17 cellular contexts compared by ENCODE assay signal in genomic region chr1:192918259-192918658, GRCh38.
A peak's percentile ranks its signal among the peaks of the same experiment; 100 is the strongest.
DNase-seq lines count a peak whose midpoint lies in the region; ATAC-seq and TF ChIP-seq lines count a peak whose summit lies in the region.
"Had no signal": no experiment of that assay in that cellular context is flagged by ENCODE, and none has a peak within 500 bp of the region (broad histone marks: within the 10 kb centered on the region; RNA-seq: fewer than 3 reads in every experiment).

No MANE protein-coding gene starts in this region.

- H3K4me3 ChIP-seq in PC-3 (ENCODE audit: low read length) (no peak overlapping the region), epithelial cell of esophagus (ENCODE audit: low read length) (no peak overlapping the region), neutrophil (ENCODE audit: low read depth in 1 of 2, low read length in 1 of 2) (no peak overlapping the region)
- H3K4me3 ChIP-seq: BLaER1, GM23248 had no signal

- H3K9me3 Mint-ChIP-seq in activated T-helper 1 cell treated with anti-CD3 and anti-CD28 coated beads, Interleukin-12 subunit alpha, Interleukin-12 subunit beta, Interleukin-2, Interleukin-4 antibody, amounts not matched to agents 30 ng/mL and 10 ng/mL and 1 ng/mL, durations not matched to agents 14 hours and 24 hours and 36 hours = no peaks in the 10 kb centered on the region
- H3K9me3 Mint-ChIP-seq: CD8-positive, alpha-beta T cell had no signal

- H3K27me3 Mint-ChIP-seq in activated T-helper 1 cell treated with anti-CD3 and anti-CD28 coated beads, Interleukin-12 subunit alpha, Interleukin-12 subunit beta, Interleukin-2, Interleukin-4 antibody, amounts not matched to agents 30 ng/mL and 10 ng/mL and 1 ng/mL, durations not matched to agents 14 hours and 24 hours and 36 hours (ENCODE audit: insufficient read depth) = no peaks in the 10 kb centered on the region
- H3K27me3 Mint-ChIP-seq: B cell; CD4-positive, CD25-positive, alpha-beta regulatory T cell had no signal

- no peak overlapping the region for H3K4me3 Mint-ChIP-seq in activated T-helper 1 cell treated with anti-CD3 and anti-CD28 coated beads, Interleukin-12 subunit alpha, Interleukin-12 subunit beta, Interleukin-2, Interleukin-4 antibody, amounts not matched to agents 30 ng/mL and 10 ng/mL and 1 ng/mL, durations not matched to agents 14 hours and 24 hours and 36 hours
- H3K4me3 Mint-ChIP-seq: B cell; CD4-positive, CD25-positive, alpha-beta regulatory T cell; CD8-positive, alpha-beta T cell had no signal

- H3K36me3 Mint-ChIP-seq in activated T-helper 1 cell treated with anti-CD3 and anti-CD28 coated beads, Interleukin-12 subunit alpha, Interleukin-12 subunit beta, Interleukin-2, Interleukin-4 antibody, amounts not matched to agents 30 ng/mL and 10 ng/mL and 1 ng/mL, durations not matched to agents 14 hours and 24 hours and 36 hours (ENCODE audit: low read depth) = no peaks in the 10 kb centered on the region
- H3K36me3 Mint-ChIP-seq: CD4-positive, CD25-positive, alpha-beta regulatory T cell; CD8-positive, alpha-beta T cell had no signal

- H3K79me2 ChIP-seq in PC-3 (ENCODE audit: low read length) = no peaks in the 10 kb centered on the region

- no peaks in the 10 kb centered on the region for H4K20me1 ChIP-seq in PC-3 (ENCODE audit: low read length)
- H4K20me1 ChIP-seq: BLaER1 had no signal

- no peaks in the 10 kb centered on the region for H3K27me3 ChIP-seq in PC-3 (ENCODE audit: low read length)
- H3K27me3 ChIP-seq in neutrophil = no peaks in the 10 kb centered on the region
- H3K27me3 ChIP-seq: BLaER1 had no signal

- no peak overlapping the region for H3K9ac ChIP-seq in PC-3 (ENCODE audit: low read length)
- H3K9ac ChIP-seq: BLaER1, GM23248 had no signal

- H3K9me3 ChIP-seq in PC-3 (ENCODE audit: low read length) = no peaks in the 10 kb centered on the region
- H3K9me3 ChIP-seq in neutrophil = no peaks in the 10 kb centered on the region
- H3K9me3 ChIP-seq: BLaER1, Caco-2 had no signal

- no peak overlapping the region for H2AFZ ChIP-seq in PC-3 (ENCODE audit: low read length)
- H2AFZ ChIP-seq: GM23248 had no signal

- POLR2A ChIA-PET in PC-3 (lab: Charles Lee; ENCODE audit: unreplicated experiment) = no interaction called here

- BruUV-seq in PC-3 (replicated peaks; lab: Mats Ljungman, UMichigan) = no TSS peak

- H3K27ac Mint-ChIP-seq in activated T-helper 1 cell treated with anti-CD3 and anti-CD28 coated beads, Interleukin-12 subunit alpha, Interleukin-12 subunit beta, Interleukin-2, Interleukin-4 antibody, amounts not matched to agents 30 ng/mL and 10 ng/mL and 1 ng/mL, durations not matched to agents 14 hours and 24 hours and 36 hours = no peak overlapping the region
- H3K27ac Mint-ChIP-seq: B cell; CD4-positive, CD25-positive, alpha-beta regulatory T cell; CD8-positive, alpha-beta T cell had no signal

- peak; percentile 51 for DNase-seq in PC-3
- DNase-seq in epithelial cell of esophagus (ENCODE audit: low read depth) = peak; percentile 33
- DNase-seq in hippocampal formation (lab: John Stamatoyannopoulos, UW) = no peak
- no peak for DNase-seq in activated T-helper 1 cell treated with anti-CD3 and anti-CD28 coated beads, Interleukin-12 subunit alpha, Interleukin-12 subunit beta, Interleukin-2, Interleukin-4 antibody, amounts not matched to agents 30 ng/mL and 10 ng/mL and 1 ng/mL, durations not matched to agents 14 hours and 24 hours and 36 hours (ENCODE audit: low spot score)
- DNase-seq in NCI-H1048 (lab: John Stamatoyannopoulos, UW) = no peak
- DNase-seq: Caco-2; CD4-positive, CD25-positive, alpha-beta regulatory T cell; CD8-positive, alpha-beta T cell; DMS153; DND-41; GM23248; H7 had no signal

- H3K4me1 Mint-ChIP-seq in activated T-helper 1 cell treated with anti-CD3 and anti-CD28 coated beads, Interleukin-12 subunit alpha, Interleukin-12 subunit beta, Interleukin-2, Interleukin-4 antibody, amounts not matched to agents 30 ng/mL and 10 ng/mL and 1 ng/mL, durations not matched to agents 14 hours and 24 hours and 36 hours (ENCODE audit: low read depth) = no peaks in the 10 kb centered on the region
- H3K4me1 Mint-ChIP-seq: B cell; CD4-positive, CD25-positive, alpha-beta regulatory T cell had no signal

- CTCF ChIA-PET in PC-3 (lab: Charles Lee) = no interaction called here

- no peak overlapping the region for H3K4me2 ChIP-seq in PC-3 (ENCODE audit: low read length)
- H3K4me2 ChIP-seq: BLaER1 had no signal

- no peak for TF ChIP-seq CTCF in PC-3 (conservative IDR thresholded peaks at IDR 0.05; ENCODE audit: low read depth, low read length)
- TF ChIP-seq CTCF in epithelial cell of esophagus (IDR thresholded peaks at IDR 0.05; ENCODE audit: insufficient read depth, low read depth, low read length, missing control alignments) = no peak
- TF ChIP-seq CTCF in neutrophil (IDR thresholded peaks at IDR 0.05) = no peak

- peak; percentile 85 for ATAC-seq in PC-3
- ATAC-seq: CD8-positive, alpha-beta T cell; HCT116 had no signal

- H3K36me3 ChIP-seq in PC-3 (ENCODE audit: low read depth, low read length) = no peaks in the 10 kb centered on the region
- H3K36me3 ChIP-seq in neutrophil = no peaks in the 10 kb centered on the region
- H3K36me3 ChIP-seq: BLaER1 had no signal

- H3K27ac ChIP-seq in PC-3 (ENCODE audit: low read length) = no peak overlapping the region
- peak overlapping the region; percentile 23 for H3K27ac ChIP-seq in neutrophil
- H3K27ac ChIP-seq: BLaER1, C4-2B, GM23248 had no signal

- no peaks in the 10 kb centered on the region for H3F3A ChIP-seq in PC-3 (ENCODE audit: low read length, unreplicated experiment)

- H3K4me1 ChIP-seq in PC-3 (ENCODE audit: insufficient read depth, low read length) (peaks cover 12% of the 10 kb centered on the region), neutrophil (ENCODE audit: control insufficient read depth in 1 of 2, insufficient read depth in 1 of 2, low read depth in 1 of 2, low read length in 1 of 2) (no peaks in the 10 kb centered on the region)
- H3K4me1 ChIP-seq: Caco-2 had no signal

- intact Hi-C loops in PC-3 (cut with micrococcal nuclease) = no loop called here
- intact Hi-C loops in activated T-helper 1 cell treated with anti-CD3 and anti-CD28 coated beads, Interleukin-12 subunit alpha, Interleukin-12 subunit beta, Interleukin-2, Interleukin-4 antibody, amounts not matched to agents 30 ng/mL and 10 ng/mL and 1 ng/mL, durations not matched to agents 14 hours and 24 hours and 36 hours (cut with micrococcal nuclease) = no loop called here

- no peaks in the 10 kb centered on the region for H3K9me2 ChIP-seq in PC-3 (replicated peaks; ENCODE audit: low read length)

Comparison
In these comparisons a context has a peak if more than half of its experiments do, and no peak if none do; other contexts are left out.
1. DNase-seq: peak in PC-3 (single experiment) and epithelial cell of esophagus (single experiment); none in hippocampal formation (0 of 2), activated T-helper 1 cell treated with anti-CD3 and anti-CD28 coated beads, Interleukin-12 subunit alpha, Interleukin-12 subunit beta, Interleukin-2, Interleukin-4 antibody, amounts not matched to agents 30 ng/mL and 10 ng/mL and 1 ng/mL, durations not matched to agents 14 hours and 24 hours and 36 hours (single experiment) and NCI-H1048 (single experiment).